In genomic region chr20:50107796-50108331, GRCh38 we compare ENCODE assay signal across 1 cellular context.
TF ChIP-seq lines count a peak whose summit lies in the region.

No MANE protein-coding gene starts in this region.

TF ChIP-seq in GM12878, 131 proteins besides CTCF, POLR2A, EP300 and RAD21:
- TF ChIP-seq SKIL (IDR thresholded peaks at IDR 0.05; ENCODE audit: low read depth, poor library complexity, severe bottlenecking) (no peak), POLR2AphosphoS2 (IDR thresholded peaks at IDR 0.05; ENCODE audit: low read depth, low read length) (0 out of 2 replicates have a peak, but pooled peaks have one; percentile 12)
TF ChIP-seq in GM12878: peak in this region for 1.
